17 cellular contexts compared by ENCODE assay signal in genomic region chr15:66067687-66068086, GRCh38.
"Had no signal": no experiment of that assay in that cellular context is flagged by ENCODE, and none has a peak within 500 bp of the region (broad histone marks: within the 10 kb centered on the region; RNA-seq: fewer than 3 reads in every experiment).

No MANE protein-coding gene starts in this region.

- H3K9me3 ChIP-seq: pancreas, thyroid gland had no signal

- H3K36me3 Mint-ChIP-seq: activated naive CD8-positive, alpha-beta T cell treated with anti-CD3 and anti-CD28 coated beads, Interleukin-2, amount 10 ng/mL, durations not matched to agents 7 days and 5 days; immature natural killer cell; naive thymus-derived CD4-positive, alpha-beta T cell; stimulated activated memory B cell treated with anti-CD40 and anti-IgM and Interleukin-4, amounts not matched to agents 10 μg/mL and 1 μg/mL and 100 μg/mL, for 72 hours had no signal

- H3K4me1 Mint-ChIP-seq: activated naive CD8-positive, alpha-beta T cell treated with anti-CD3 and anti-CD28 coated beads, Interleukin-2, amount 10 ng/mL, durations not matched to agents 7 days and 5 days; immature natural killer cell; naive thymus-derived CD4-positive, alpha-beta T cell; stimulated activated memory B cell treated with anti-CD40 and anti-IgM and Interleukin-4, amounts not matched to agents 10 μg/mL and 1 μg/mL and 100 μg/mL, for 72 hours had no signal

- FAIRE-seq: pancreas had no signal

- H3K27me3 Mint-ChIP-seq: stimulated activated memory B cell treated with anti-CD40 and anti-IgM and Interleukin-4, amounts not matched to agents 10 μg/mL and 1 μg/mL and 100 μg/mL, for 72 hours had no signal

- H3K9me3 Mint-ChIP-seq: activated naive CD8-positive, alpha-beta T cell treated with anti-CD3 and anti-CD28 coated beads, Interleukin-2, amount 10 ng/mL, durations not matched to agents 7 days and 5 days; immature natural killer cell; naive thymus-derived CD4-positive, alpha-beta T cell; T-helper 2 cell treated with Interferon-gamma antibody and Interleukin-4, amounts not matched to agents 5 μg/mL and 100 μg/mL, for 36 hours had no signal

- H3K4me1 ChIP-seq: thyroid gland had no signal

- H3K4me3 Mint-ChIP-seq: activated naive CD8-positive, alpha-beta T cell treated with anti-CD3 and anti-CD28 coated beads, Interleukin-2, amount 10 ng/mL, durations not matched to agents 7 days and 5 days; immature natural killer cell; naive thymus-derived CD4-positive, alpha-beta T cell; stimulated activated memory B cell treated with anti-CD40 and anti-IgM and Interleukin-4, amounts not matched to agents 10 μg/mL and 1 μg/mL and 100 μg/mL, for 72 hours; T-helper 2 cell treated with Interferon-gamma antibody and Interleukin-4, amounts not matched to agents 5 μg/mL and 100 μg/mL, for 36 hours had no signal

- H3K27me3 ChIP-seq: pancreas, thyroid gland had no signal

- ATAC-seq: left colon; naive thymus-derived CD4-positive, alpha-beta T cell; pancreas; stimulated activated memory B cell treated with anti-CD40 and anti-IgM and Interleukin-4, amounts not matched to agents 10 μg/mL and 1 μg/mL and 100 μg/mL, for 72 hours had no signal

- H3K27ac ChIP-seq: pancreas, thyroid gland had no signal

- H3K27ac Mint-ChIP-seq: activated naive CD8-positive, alpha-beta T cell treated with anti-CD3 and anti-CD28 coated beads, Interleukin-2, amount 10 ng/mL, durations not matched to agents 7 days and 5 days; immature natural killer cell; stimulated activated memory B cell treated with anti-CD40 and anti-IgM and Interleukin-4, amounts not matched to agents 10 μg/mL and 1 μg/mL and 100 μg/mL, for 72 hours; T-helper 2 cell treated with Interferon-gamma antibody and Interleukin-4, amounts not matched to agents 5 μg/mL and 100 μg/mL, for 36 hours had no signal

- H3K36me3 ChIP-seq: pancreas, thyroid gland had no signal

- DNase-seq: activated CD4-positive, alpha-beta T cell treated with anti-CD3 and anti-CD28 coated beads, Interleukin-2, amount 50 U/mL, for 1 hour; activated CD4-positive, CD25-positive, alpha-beta regulatory T cell; activated CD8-positive, alpha-beta memory T cell treated with anti-CD3 and anti-CD28 coated beads for 24 hours; activated naive CD4-positive, alpha-beta T cell; activated naive CD8-positive, alpha-beta T cell treated with anti-CD3 and anti-CD28 coated beads, Interleukin-2, amount 10 ng/mL, durations not matched to agents 7 days and 5 days; dermis blood vessel endothelial cell; erythroblast; immature natural killer cell; left colon; naive thymus-derived CD4-positive, alpha-beta T cell; pancreas; stimulated activated CD4-positive, alpha-beta T cell treated with anti-CD3 and anti-CD28 coated beads, Interleukin-12 subunit alpha, Interleukin-12 subunit beta, amount 100 ng/mL, for 4 hours; stimulated activated CD4-positive, alpha-beta T cell treated with anti-CD3 and anti-CD28 coated beads, Interleukin-2, amount 100 ng/mL, for 24 hours; thyroid gland had no signal

- H3K4me3 ChIP-seq: lung, pancreas, thyroid gland had no signal
